10 cellular contexts compared by ENCODE assay signal in the genomic region with DNA sequence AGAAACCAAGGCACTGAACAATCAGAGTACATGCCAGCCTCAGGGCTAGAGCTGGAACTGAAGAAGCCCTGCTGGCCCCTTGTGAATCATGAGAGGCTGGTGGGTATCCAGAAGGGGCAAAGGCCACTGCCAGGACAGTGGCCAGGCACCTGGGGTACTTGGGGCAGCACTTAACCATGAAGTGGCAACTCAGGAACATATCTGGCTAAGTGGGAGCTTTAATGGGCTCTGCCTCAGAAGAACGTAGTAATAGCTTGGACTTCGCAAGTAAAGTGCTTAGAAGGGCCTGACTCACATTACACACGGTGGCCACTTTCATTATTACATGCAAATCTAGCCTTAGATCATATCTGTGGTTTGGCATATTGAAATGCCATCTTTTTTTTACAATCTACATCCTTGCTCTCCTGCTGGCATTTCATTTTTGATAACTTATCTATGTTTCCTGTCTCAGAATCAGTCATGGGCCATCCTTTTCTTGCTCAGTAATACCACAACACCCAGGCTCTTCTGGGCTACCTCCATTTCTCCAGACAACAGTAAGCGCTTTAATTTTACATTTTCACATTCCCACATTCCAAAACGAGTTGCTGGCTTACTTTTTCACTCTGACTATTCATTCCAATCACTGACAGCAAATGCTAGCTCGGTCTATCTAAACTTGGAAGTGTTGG. TPM values are rescaled to one million over a fixed set of nuclear protein-coding genes. Genes with fewer than 3 reads are reported as not detected.
DNase-seq lines count a peak whose midpoint lies in the region; ATAC-seq, FAIRE-seq and TF ChIP-seq lines count a peak whose summit lies in the region.
"Had no signal": no experiment of that assay in that cellular context is flagged by ENCODE, and none has a peak within 500 bp of the region (broad histone marks: within the 10 kb centered on the region; RNA-seq: fewer than 3 reads in every experiment).

No MANE protein-coding gene starts in this region.

- no peaks in the 10 kb centered on the region for H3K27me3 ChIP-seq in K562 (ENCODE audit: control insufficient read depth in 2 of 2, insufficient read depth in 2 of 2, low read length in 2 of 2)

- H3K9me3 ChIP-seq in A549 (no peaks in the 10 kb centered on the region), K562 (replicated peaks; ENCODE audit: control insufficient read depth, insufficient read depth, low read depth, low read length) (no peaks in the 10 kb centered on the region), mucosa of descending colon (no peaks in the 10 kb centered on the region)

- H3K79me2 ChIP-seq in K562 (ENCODE audit: control insufficient read depth, insufficient read depth, low read length): peaks cover 26% of the 10 kb centered on the region

- CTCF ChIA-PET in A549 (lab: Yijun Ruan, JAX) (interaction anchor here (1.2 to 1.6 kb wide), 3 partner anchors 10 to 20 kb away, joined by 3 to 4 read pairs (median 4); no protein-coding TSS in a partner anchor), K562 (lab: Yijun Ruan, JAX; ENCODE audit: low intra/inter-chr PET ratio) (no interaction called here)

- H2AFZ ChIP-seq in K562 (ENCODE audit: low read depth, low read length): no peak overlapping the region

- 70% methylated on average over 6 of the region's 6 CpGs for WGBS in A549 (ENCODE audit: missing lambda C conversion rate)
- WGBS in K562 (ENCODE audit: insufficient coverage, low coverage, missing lambda C conversion rate): 71% methylated on average over 6 of the region's 6 CpGs

- no peak for FAIRE-seq in A549 (lab: Jason Lieb, UNC)
- no peak for FAIRE-seq in K562 (lab: Jason Lieb, UNC)

- no peaks in the 10 kb centered on the region for H3K9me1 ChIP-seq in K562 (ENCODE audit: control insufficient read depth, insufficient read depth, low read length)

- DNase-seq in A549 (ENCODE audit: low read depth in 1 of 2, low spot score in 1 of 2) (peak; percentile 24 to 28), NAMALWA (ENCODE audit: low spot score) (peak; percentile 15), K562 (ENCODE audit: extremely low read depth in 1 of 4, low spot score in 3 of 4) (peak in 2 of 4 experiments; percentile 24 to 26), amygdala (lab: John Stamatoyannopoulos, UW) (no peak), midbrain (lab: John Stamatoyannopoulos, UW) (no peak), mucosa of descending colon (no peak)
- DNase-seq: activated CD4-positive, alpha-beta T cell treated with anti-CD3 and anti-CD28 coated beads, Interleukin-2, amount 50 U/mL, for 1 hour; GF-D8 had no signal

- BruUV-seq in K562 (replicated peaks; lab: Mats Ljungman, UMichigan): no TSS peak

- TF ChIP-seq EP300 in A549 (IDR thresholded peaks at IDR 0.05) (no peak), K562 (IDR thresholded peaks at IDR 0.05; ENCODE audit: low read length) (no peak)

- POLR2A ChIA-PET in A549 (lab: Yijun Ruan, JAX) (interaction anchor here (1.3 kb wide), 1 partner anchor 50 kb away, joined by 9 read pairs; no protein-coding TSS in a partner anchor), K562 (lab: Yijun Ruan, JAX) (interaction anchor here (0.6 kb wide), 1 partner anchor 17 kb away, joined by 3 read pairs; no protein-coding TSS in a partner anchor)

- in situ Hi-C loops in K562 (cut with MboI): no loop called here

- H3K27ac ChIP-seq in A549: no peak overlapping the region
- no peak overlapping the region for H3K27ac ChIP-seq in K562 (ENCODE audit: extremely low read depth, low read depth, low read length)

- intact Hi-C loops in K562 (cut with micrococcal nuclease): no loop called here
- intact Hi-C loops in mucosa of descending colon (cut with DNase I, micrococcal nuclease): no loop called here

- TF ChIP-seq RAD21 in A549 (conservative IDR thresholded peaks at IDR 0.05 in 1 of 2, IDR thresholded peaks at IDR 0.05 in 1 of 2) (no peak), K562 (CRISPR knock-in tag; conservative IDR thresholded peaks at IDR 0.05 in 1 of 2, IDR thresholded peaks at IDR 0.05 in 1 of 2) (no peak)

- no peak overlapping the region for H3K4me2 ChIP-seq in A549
- no peak overlapping the region for H3K4me2 ChIP-seq in K562 (ENCODE audit: insufficient read depth, low read length)

- H3K4me3 ChIP-seq in A549: no peak overlapping the region
- H3K4me3 ChIP-seq in K562: no peak overlapping the region
- no peak overlapping the region for H3K4me3 ChIP-seq in mucosa of descending colon

- no peak for TF ChIP-seq CTCF in A549 (IDR thresholded peaks at IDR 0.05)
- TF ChIP-seq CTCF in K562 (IDR thresholded peaks at IDR 0.05 in 2 of 3, conservative IDR thresholded peaks at IDR 0.05 in 1 of 3; ENCODE audit: insufficient read depth in 2 of 3, low read depth in 1 of 3, low read length in 3 of 3): no peak
- no peak for TF ChIP-seq CTCF in mucosa of descending colon (IDR thresholded peaks at IDR 0.05)

- H3K36me3 ChIP-seq in K562 (ENCODE audit: control insufficient read depth, insufficient read depth, low read length) (peaks cover 49% of the 10 kb centered on the region), mucosa of descending colon (ENCODE audit: low read depth) (no peaks in the 10 kb centered on the region)

- no peaks in the 10 kb centered on the region for H3K4me1 ChIP-seq in A549
- H3K4me1 ChIP-seq in K562 (replicated peaks in 1 of 2; ENCODE audit: control insufficient read depth in 2 of 2, insufficient read depth in 2 of 2, low read length in 2 of 2): no peaks in the 10 kb centered on the region
- H3K4me1 ChIP-seq in mucosa of descending colon (ENCODE audit: low read depth): no peaks in the 10 kb centered on the region

- ATAC-seq in A549 (peak; percentile 66 to 80; a peak in 5 of 6 replicates), GM18508 (IDR thresholded peaks at IDR 0.05; ENCODE audit: insufficient read depth, unreplicated experiment) (peak; percentile 47), K562 (peak; percentile 37; the same call in 1 of the 3 replicates), HG02973 (IDR thresholded peaks at IDR 0.05; ENCODE audit: unreplicated experiment) (no peak), mucosa of descending colon (no peak)

- TF ChIP-seq POLR2A in A549 (IDR thresholded peaks at IDR 0.05; ENCODE audit: low read length) (no peak), K562 (conservative IDR thresholded peaks at IDR 0.05) (no peak)

- H4K20me1 ChIP-seq in K562 (replicated peaks; ENCODE audit: control insufficient read depth, insufficient read depth, low read length): no peaks in the 10 kb centered on the region

- no peak overlapping the region for H3K9ac ChIP-seq in K562 (ENCODE audit: insufficient read depth in 1 of 2, low read depth in 2 of 2, low read length in 2 of 2)

RNA-seq across cellular contexts. Expression of a gene that starts 21.6 kb away (rescaled TPM):
- 8.2 and 12.7 TPM in 2 replicates for polyA plus RNA-seq in A549 (2011; rRNA removed)
- 2.2 TPM in 2 replicates for polyA plus RNA-seq in A549 (2012; cell fraction: cytosol; rRNA removed)
- polyA plus RNA-seq in A549 (2012; cell fraction: nucleus; rRNA removed): 2.5 and 5.5 TPM in 2 replicates
- polyA plus RNA-seq in A549 (2017; fragmentation: RNase III; extraction: RNeasy Plus Mini Kit Qiagen cat#74134 plus additional on column Dnase treatment): 5.7 to 6.6 TPM (median 6.2 TPM) in 3 replicates
- polyA minus RNA-seq in A549 (2011; rRNA and poly(A)+ RNA removed): 8.4 and 8.8 TPM in 2 replicates
- total RNA-seq in K562 (2011; cell fraction: chromatin; rRNA removed; ENCODE audit: low replicate concordance): 20.6 and 70.0 TPM in 2 replicates
- total RNA-seq in K562 (2011; cell fraction: nucleolus; rRNA removed): 10.8 and 16.7 TPM in 2 replicates
- 40.9 and 51.8 TPM in 2 replicates for total RNA-seq in K562 (2011; cell fraction: nucleoplasm; rRNA removed)
- total RNA-seq in K562 (2014; rRNA removed): 5.2 and 6.5 TPM in 2 replicates
- 5.9 and 6.9 TPM in 2 replicates for total RNA-seq in K562 (2014; rRNA removed; fragmentation: Illumina TruSeq; extraction: Trizol)
- 5.6 and 5.8 TPM in 2 replicates for total RNA-seq in K562 (2015; rRNA removed; fragmentation: Illumina TruSeq; extraction: Trizol)
- 4.5 and 5.0 TPM in 2 replicates for total RNA-seq in K562 (2021)
- 7.7 and 8.4 TPM in 2 replicates for polyA plus RNA-seq in K562 (2011; rRNA removed)
- polyA plus RNA-seq in K562 (2011; cell fraction: cytosol; rRNA removed): 0.64 and 3.2 TPM in 2 replicates
- polyA plus RNA-seq in K562 (2011; cell fraction: nucleus; rRNA removed): 14.5 and 19.0 TPM in 2 replicates
- 3.8 and 5.9 TPM in 2 replicates for polyA plus RNA-seq in K562 (2012)
- 4.0 and 4.4 TPM in 2 replicates for polyA plus RNA-seq in K562 (2014; fragmentation: Illumina TruSeq; extraction: Trizol)
- polyA plus RNA-seq in K562 (2014; fragmentation: Nextera tagmentation; extraction: Ambion mirVana): 1 to 10 TPM; 1.4 to 2.3 TPM
- 5.3 and 6.2 TPM in 2 replicates for polyA plus RNA-seq in K562 (2014; rRNA removed)
- 10.3 and 10.6 TPM in 2 replicates for polyA minus RNA-seq in K562 (2011; rRNA and poly(A)+ RNA removed)
- polyA minus RNA-seq in K562 (2011; cell fraction: cytosol; rRNA and poly(A)+ RNA removed): 2.5 and 2.7 TPM in 2 replicates
- 15.1 and 24.3 TPM in 2 replicates for polyA minus RNA-seq in K562 (2011; cell fraction: nucleus; rRNA and poly(A)+ RNA removed)
- total RNA-seq in mucosa of descending colon: 10 to 100 TPM in 1 of 3 donors, 1 to 10 TPM in 2; 8.2 to 22.8 (median 8.9) TPM

RNA-seq across cellular contexts. Expression of a gene that starts 37.7 kb away (rescaled TPM):
- polyA plus RNA-seq in A549 (2011; rRNA removed): 24.7 and 33.4 TPM in 2 replicates
- 31.3 and 34.5 TPM in 2 replicates for polyA plus RNA-seq in A549 (2012; cell fraction: cytosol; rRNA removed)
- 37.6 and 68.6 TPM in 2 replicates for polyA plus RNA-seq in A549 (2012; cell fraction: nucleus; rRNA removed)
- 13.2 to 16.1 TPM (median 15.6 TPM) in 3 replicates for polyA plus RNA-seq in A549 (2017; fragmentation: RNase III; extraction: RNeasy Plus Mini Kit Qiagen cat#74134 plus additional on column Dnase treatment)
- 69.4 and 96.5 TPM in 2 replicates for polyA minus RNA-seq in A549 (2011; rRNA and poly(A)+ RNA removed)
- total RNA-seq in K562 (2011; cell fraction: chromatin; rRNA removed; ENCODE audit: low replicate concordance): 25.2 and 30.4 TPM in 2 replicates
- 20.7 and 30.9 TPM in 2 replicates for total RNA-seq in K562 (2011; cell fraction: nucleolus; rRNA removed)
- 17.2 and 29.5 TPM in 2 replicates for total RNA-seq in K562 (2011; cell fraction: nucleoplasm; rRNA removed)
- 7.0 and 9.6 TPM in 2 replicates for total RNA-seq in K562 (2014; rRNA removed)
- 6.5 and 6.9 TPM in 2 replicates for total RNA-seq in K562 (2014; rRNA removed; fragmentation: Illumina TruSeq; extraction: Trizol)
- total RNA-seq in K562 (2015; rRNA removed; fragmentation: Illumina TruSeq; extraction: Trizol): 6.1 and 7.9 TPM in 2 replicates
- total RNA-seq in K562 (2021): 8.6 and 10.2 TPM in 2 replicates
- 15.7 and 21.9 TPM in 2 replicates for polyA plus RNA-seq in K562 (2011; rRNA removed)
- 14.1 and 19.4 TPM in 2 replicates for polyA plus RNA-seq in K562 (2011; cell fraction: cytosol; rRNA removed)
- 36.9 and 43.8 TPM in 2 replicates for polyA plus RNA-seq in K562 (2011; cell fraction: nucleus; rRNA removed)
- 6.2 and 9.0 TPM in 2 replicates for polyA plus RNA-seq in K562 (2012)
- 7.4 and 9.7 TPM in 2 replicates for polyA plus RNA-seq in K562 (2014; fragmentation: Illumina TruSeq; extraction: Trizol)
- polyA plus RNA-seq in K562 (2014; fragmentation: Nextera tagmentation; extraction: Ambion mirVana): 1 to 10 TPM; 1.2 to 1.8 TPM
- 9.5 and 11.9 TPM in 2 replicates for polyA plus RNA-seq in K562 (2014; rRNA removed)
- polyA minus RNA-seq in K562 (2011; rRNA and poly(A)+ RNA removed): 21.8 and 24.4 TPM in 2 replicates
- 6.7 and 30.8 TPM in 2 replicates for polyA minus RNA-seq in K562 (2011; cell fraction: cytosol; rRNA and poly(A)+ RNA removed)
- polyA minus RNA-seq in K562 (2011; cell fraction: nucleus; rRNA and poly(A)+ RNA removed): 27.7 and 41.8 TPM in 2 replicates
- 10 to 100 TPM in 1 of 3 donors, 1 to 10 TPM in 2; 5.8 to 16.2 (median 9.3) TPM for total RNA-seq in mucosa of descending colon

RNA-seq across cellular contexts. Expression of a gene that starts 39.8 kb away (rescaled TPM):
- polyA plus RNA-seq in A549 (2011; rRNA removed): not detected in 2 replicates
- not detected in 2 replicates for polyA plus RNA-seq in A549 (2012; cell fraction: cytosol; rRNA removed)
- polyA plus RNA-seq in A549 (2012; cell fraction: nucleus; rRNA removed): not detected in 2 replicates
- polyA plus RNA-seq in A549 (2017; fragmentation: RNase III; extraction: RNeasy Plus Mini Kit Qiagen cat#74134 plus additional on column Dnase treatment): not detected in 3 replicates
- not detected in 2 replicates for polyA minus RNA-seq in A549 (2011; rRNA and poly(A)+ RNA removed)
- not detected in 2 replicates for total RNA-seq in K562 (2011; cell fraction: chromatin; rRNA removed; ENCODE audit: low replicate concordance)
- not detected in 2 replicates for total RNA-seq in K562 (2011; cell fraction: nucleolus; rRNA removed)
- total RNA-seq in K562 (2011; cell fraction: nucleoplasm; rRNA removed): not detected in 2 replicates
- total RNA-seq in K562 (2014; rRNA removed): not detected in 2 replicates
- not detected in 2 replicates for total RNA-seq in K562 (2014; rRNA removed; fragmentation: Illumina TruSeq; extraction: Trizol)
- not detected in 2 replicates for total RNA-seq in K562 (2015; rRNA removed; fragmentation: Illumina TruSeq; extraction: Trizol)
- not detected in 2 replicates for total RNA-seq in K562 (2021)
- not detected in 2 replicates for polyA plus RNA-seq in K562 (2011; rRNA removed)
- polyA plus RNA-seq in K562 (2011; cell fraction: cytosol; rRNA removed): not detected in 2 replicates
- polyA plus RNA-seq in K562 (2011; cell fraction: nucleus; rRNA removed): not detected in 2 replicates
- not detected in 2 replicates for polyA plus RNA-seq in K562 (2012)
- not detected in 2 replicates for polyA plus RNA-seq in K562 (2014; fragmentation: Illumina TruSeq; extraction: Trizol)
- polyA plus RNA-seq in K562 (2014; fragmentation: Nextera tagmentation; extraction: Ambion mirVana): not detected
- not detected in 2 replicates for polyA plus RNA-seq in K562 (2014; rRNA removed)
- polyA minus RNA-seq in K562 (2011; rRNA and poly(A)+ RNA removed): not detected in 2 replicates
- polyA minus RNA-seq in K562 (2011; cell fraction: cytosol; rRNA and poly(A)+ RNA removed): not detected in 2 replicates
- polyA minus RNA-seq in K562 (2011; cell fraction: nucleus; rRNA and poly(A)+ RNA removed): not detected in 2 replicates
- total RNA-seq in mucosa of descending colon: not detected

RNA-seq across cellular contexts. Expression of a gene that starts 49.1 kb away (rescaled TPM):
- polyA plus RNA-seq in A549 (2011; rRNA removed): 68.2 and 71.8 TPM in 2 replicates
- polyA plus RNA-seq in A549 (2012; cell fraction: cytosol; rRNA removed): 97.1 and 104 TPM in 2 replicates
- 59.9 and 65.3 TPM in 2 replicates for polyA plus RNA-seq in A549 (2012; cell fraction: nucleus; rRNA removed)
- 44.3 to 45.5 TPM (median 45.1 TPM) in 3 replicates for polyA plus RNA-seq in A549 (2017; fragmentation: RNase III; extraction: RNeasy Plus Mini Kit Qiagen cat#74134 plus additional on column Dnase treatment)
- 42.8 and 48.1 TPM in 2 replicates for polyA minus RNA-seq in A549 (2011; rRNA and poly(A)+ RNA removed)
- 6.8 and 14.9 TPM in 2 replicates for total RNA-seq in K562 (2011; cell fraction: chromatin; rRNA removed; ENCODE audit: low replicate concordance)
- 15.7 and 16.8 TPM in 2 replicates for total RNA-seq in K562 (2011; cell fraction: nucleolus; rRNA removed)
- 10.8 and 11.6 TPM in 2 replicates for total RNA-seq in K562 (2011; cell fraction: nucleoplasm; rRNA removed)
- 50.4 and 50.9 TPM in 2 replicates for total RNA-seq in K562 (2014; rRNA removed)
- 27.5 and 31.9 TPM in 2 replicates for total RNA-seq in K562 (2014; rRNA removed; fragmentation: Illumina TruSeq; extraction: Trizol)
- total RNA-seq in K562 (2015; rRNA removed; fragmentation: Illumina TruSeq; extraction: Trizol): 35.0 and 35.7 TPM in 2 replicates
- 30.3 and 35.7 TPM in 2 replicates for total RNA-seq in K562 (2021)
- polyA plus RNA-seq in K562 (2011; rRNA removed): 31.7 and 37.7 TPM in 2 replicates
- polyA plus RNA-seq in K562 (2011; cell fraction: cytosol; rRNA removed): 40.1 and 55.8 TPM in 2 replicates
- 21.6 and 23.4 TPM in 2 replicates for polyA plus RNA-seq in K562 (2011; cell fraction: nucleus; rRNA removed)
- 22.6 and 23.8 TPM in 2 replicates for polyA plus RNA-seq in K562 (2012)
- polyA plus RNA-seq in K562 (2014; fragmentation: Illumina TruSeq; extraction: Trizol): 35.6 and 36.1 TPM in 2 replicates
- polyA plus RNA-seq in K562 (2014; fragmentation: Nextera tagmentation; extraction: Ambion mirVana): 1 to 10 TPM; 7.7 to 8.9 TPM
- polyA plus RNA-seq in K562 (2014; rRNA removed): 37.5 and 46.5 TPM in 2 replicates
- 15.8 and 20.0 TPM in 2 replicates for polyA minus RNA-seq in K562 (2011; rRNA and poly(A)+ RNA removed)
- polyA minus RNA-seq in K562 (2011; cell fraction: cytosol; rRNA and poly(A)+ RNA removed): 9.6 and 12.7 TPM in 2 replicates
- polyA minus RNA-seq in K562 (2011; cell fraction: nucleus; rRNA and poly(A)+ RNA removed): 5.7 and 6.7 TPM in 2 replicates
- total RNA-seq in mucosa of descending colon: 10 to 100 TPM in 2 of 3 donors, 1 to 10 TPM in 1; 9.9 to 12.9 (median 10.6) TPM

RNA-seq across cellular contexts. Expression of a gene that starts 53.0 kb away (rescaled TPM):
- polyA plus RNA-seq in A549 (2011; rRNA removed): not detected in 2 replicates
- polyA plus RNA-seq in A549 (2012; cell fraction: cytosol; rRNA removed): not detected in 2 replicates
- polyA plus RNA-seq in A549 (2012; cell fraction: nucleus; rRNA removed): not detected in 2 replicates
- polyA plus RNA-seq in A549 (2017; fragmentation: RNase III; extraction: RNeasy Plus Mini Kit Qiagen cat#74134 plus additional on column Dnase treatment): not detected in 3 replicates
- not detected in 2 replicates for polyA minus RNA-seq in A549 (2011; rRNA and poly(A)+ RNA removed)
- total RNA-seq in K562 (2011; cell fraction: chromatin; rRNA removed; ENCODE audit: low replicate concordance): not detected in 2 replicates
- total RNA-seq in K562 (2011; cell fraction: nucleolus; rRNA removed): not detected in 2 replicates
- not detected in 2 replicates for total RNA-seq in K562 (2011; cell fraction: nucleoplasm; rRNA removed)
- not detected in 2 replicates for total RNA-seq in K562 (2014; rRNA removed)
- not detected in 2 replicates for total RNA-seq in K562 (2014; rRNA removed; fragmentation: Illumina TruSeq; extraction: Trizol)
- total RNA-seq in K562 (2015; rRNA removed; fragmentation: Illumina TruSeq; extraction: Trizol): not detected in 2 replicates
- total RNA-seq in K562 (2021): not detected in 2 replicates
- polyA plus RNA-seq in K562 (2011; rRNA removed): not detected in 2 replicates
- polyA plus RNA-seq in K562 (2011; cell fraction: cytosol; rRNA removed): not detected in 2 replicates
- not detected in 2 replicates for polyA plus RNA-seq in K562 (2011; cell fraction: nucleus; rRNA removed)
- polyA plus RNA-seq in K562 (2012): not detected in 2 replicates
- not detected in 2 replicates for polyA plus RNA-seq in K562 (2014; fragmentation: Illumina TruSeq; extraction: Trizol)
- not detected for polyA plus RNA-seq in K562 (2014; fragmentation: Nextera tagmentation; extraction: Ambion mirVana)
- not detected in 2 replicates for polyA plus RNA-seq in K562 (2014; rRNA removed)
- polyA minus RNA-seq in K562 (2011; rRNA and poly(A)+ RNA removed): not detected in 2 replicates
- polyA minus RNA-seq in K562 (2011; cell fraction: cytosol; rRNA and poly(A)+ RNA removed): not detected in 2 replicates
- polyA minus RNA-seq in K562 (2011; cell fraction: nucleus; rRNA and poly(A)+ RNA removed): not detected in 2 replicates
- total RNA-seq in mucosa of descending colon: not detected

Comparison
In these comparisons a context has a peak if more than half of its experiments do, and no peak if none do; other contexts are left out.
1. ATAC-seq: peak in A549 (2 of 2), GM18508 (single experiment) and K562 (single experiment); none in HG02973 (single experiment) and mucosa of descending colon (single experiment).
2. DNase-seq: peak in A549 (2 of 2) and NAMALWA (single experiment); none in amygdala (0 of 56), midbrain (single experiment) and mucosa of descending colon (0 of 3).